1 cellular context compared by ENCODE assay signal in genomic region chr1:40040511-40041465, GRCh38.
TF ChIP-seq lines count a peak whose summit lies in the region.

Gene CAP1, plus strand, starts transcription at chr1:40040729. Its CDS starts 18,618 bp downstream, at chr1:40059347.

TF ChIP-seq in HepG2, 621 proteins besides CTCF, POLR2A, EP300 and RAD21 (continued from another document and continues in another):
- no peak for TF ChIP-seq GZF1 (CRISPR knock-in tag; IDR thresholded peaks at IDR 0.05)
- TF ChIP-seq ZNF839 (CRISPR knock-in tag; IDR thresholded peaks at IDR 0.05; ENCODE audit: borderline replicate concordance): no peak
- TF ChIP-seq ZNF766 (CRISPR knock-in tag; IDR thresholded peaks at IDR 0.05; ENCODE audit: borderline replicate concordance): no peak
- TF ChIP-seq YY1 (IDR thresholded peaks at IDR 0.05; ENCODE audit: insufficient read depth, insufficient replicate concordance, low read depth, low read length): peak; percentile 64
- TF ChIP-seq HNF4G (IDR thresholded peaks at IDR 0.05; ENCODE audit: borderline replicate concordance, low read depth, low read length): no peak
- 0 out of 2 replicates have a peak, but pooled peaks have one; percentile 55 for TF ChIP-seq HNF4G (CRISPR knock-in tag; IDR thresholded peaks at IDR 0.05; ENCODE audit: borderline replicate concordance, low read depth)
- TF ChIP-seq ELF1 (CRISPR knock-in tag; IDR thresholded peaks at IDR 0.05): peak; percentile 97
- no peak for TF ChIP-seq POGK (CRISPR knock-in tag; conservative IDR thresholded peaks at IDR 0.05)
- TF ChIP-seq ATF7-NPFF (CRISPR knock-in tag; IDR thresholded peaks at IDR 0.05; ENCODE audit: low read depth): peak; percentile 91
- TF ChIP-seq GMEB2 (CRISPR knock-in tag; IDR thresholded peaks at IDR 0.05; ENCODE audit: low read depth): peak; percentile 29; the same call in 1 of the 2 replicates
- TF ChIP-seq BCLAF1 (IDR thresholded peaks at IDR 0.05): no peak
- TF ChIP-seq AKNA (CRISPR knock-in tag; IDR thresholded peaks at IDR 0.05; ENCODE audit: borderline replicate concordance): 0 out of 2 replicates have a peak, but pooled peaks have one; percentile 25
- 0 out of 2 replicates have a peak, but pooled peaks have one; percentile 55 for TF ChIP-seq ZNF83 (CRISPR knock-in tag; IDR thresholded peaks at IDR 0.05; ENCODE audit: borderline replicate concordance)
- no peak for TF ChIP-seq PHB2 (IDR thresholded peaks at IDR 0.05; ENCODE audit: partially characterized antibody)
- peak; percentile 95 for TF ChIP-seq ZNF768 (CRISPR knock-in tag; IDR thresholded peaks at IDR 0.05)
- TF ChIP-seq ZNF143 (CRISPR knock-in tag; IDR thresholded peaks at IDR 0.05): peak; percentile 86
- TF ChIP-seq HNRNPL (IDR thresholded peaks at IDR 0.05; ENCODE audit: low read depth, low read length): 0 out of 2 replicates have a peak, but pooled peaks have one; percentile 35
- TF ChIP-seq ZBTB10 (CRISPR knock-in tag; IDR thresholded peaks at IDR 0.05; ENCODE audit: borderline replicate concordance): no peak
- TF ChIP-seq ZFP37 (CRISPR knock-in tag; IDR thresholded peaks at IDR 0.05; ENCODE audit: borderline replicate concordance): no peak
- TF ChIP-seq RCOR2 (CRISPR knock-in tag; IDR thresholded peaks at IDR 0.05): peak; percentile 36; the same call in 1 of the 2 replicates
- 0 out of 2 replicates have a peak, but pooled peaks have one; percentile 3 for TF ChIP-seq MXD1 (CRISPR knock-in tag; IDR thresholded peaks at IDR 0.05)
- 0 out of 2 replicates have a peak, but pooled peaks have one; percentile 55 for TF ChIP-seq ZHX1 (CRISPR knock-in tag; IDR thresholded peaks at IDR 0.05; ENCODE audit: low read depth)
- peak; percentile 98 for TF ChIP-seq ZNF629 (CRISPR knock-in tag; conservative IDR thresholded peaks at IDR 0.05)
- peak; percentile 51; the same call in 1 of the 2 replicates for TF ChIP-seq HMGXB3 (CRISPR knock-in tag; IDR thresholded peaks at IDR 0.05; ENCODE audit: borderline replicate concordance)
- no peak for TF ChIP-seq ZSCAN29 (CRISPR knock-in tag; conservative IDR thresholded peaks at IDR 0.05)
- TF ChIP-seq CCAR2 (optimal IDR thresholded peaks at IDR 0.05; ENCODE audit: low read depth, low read length): no peak
- peak; percentile 70; the same call in 1 of the 2 replicates for TF ChIP-seq TBX2 (CRISPR knock-in tag; IDR thresholded peaks at IDR 0.05; ENCODE audit: borderline replicate concordance)
- 0 out of 2 replicates have a peak, but pooled peaks have one; percentile 44 for TF ChIP-seq KDM2A (CRISPR knock-in tag; IDR thresholded peaks at IDR 0.05; ENCODE audit: borderline replicate concordance, low read depth)
- TF ChIP-seq ZNF343 (CRISPR knock-in tag; IDR thresholded peaks at IDR 0.05): peak; percentile 64
- TF ChIP-seq SP2 (CRISPR knock-in tag; IDR thresholded peaks at IDR 0.05): peak; percentile 79
- no peak; the same call in 1 of the 2 replicates for TF ChIP-seq FOSL2 (CRISPR knock-in tag; IDR thresholded peaks at IDR 0.05)
- no peak for TF ChIP-seq ZNF879 (CRISPR knock-in tag; IDR thresholded peaks at IDR 0.05)
- 0 out of 2 replicates have a peak, but pooled peaks have one; percentile 2 for TF ChIP-seq SMAD9 (CRISPR knock-in tag; IDR thresholded peaks at IDR 0.05)
- no peak for TF ChIP-seq SRF (IDR thresholded peaks at IDR 0.05; ENCODE audit: low read depth, low read length)
